In the genomic region with DNA sequence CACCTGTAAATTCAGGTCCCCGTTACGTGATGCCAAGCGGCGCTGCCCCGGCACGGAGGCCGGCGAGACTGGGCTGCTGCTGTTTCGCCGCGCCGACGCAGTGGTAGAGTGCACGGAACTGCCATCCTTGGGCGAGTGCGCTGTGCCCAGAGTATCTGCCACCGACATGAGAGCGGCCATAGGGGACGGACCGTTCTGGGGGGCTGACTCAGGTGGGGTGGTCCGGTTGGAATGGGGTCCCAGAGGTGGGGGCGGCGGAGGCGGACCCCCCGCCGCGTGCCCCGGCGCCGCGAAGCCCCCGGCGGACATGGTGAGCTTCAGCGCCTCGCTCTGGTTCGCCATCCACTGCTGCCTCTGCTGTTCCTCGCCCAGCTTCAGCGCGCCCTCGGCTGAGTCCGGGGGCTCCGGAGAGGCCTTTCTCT, we compare ENCODE assay signal across 8 cellular contexts. TPM values are rescaled to one million over a fixed set of nuclear protein-coding genes. Genes with fewer than 3 reads are reported as not detected.
DNase-seq lines count a peak whose midpoint lies in the region; TF ChIP-seq lines count a peak whose summit lies in the region.

No MANE protein-coding gene starts in this region.

- in situ Hi-C loops in astrocyte of the cerebellum (cut with HindIII; ENCODE audit: low sequenced_read_pairs): no loop called here

- no peak for TF ChIP-seq CTCF in astrocyte of the cerebellum (IDR thresholded peaks at IDR 0.05; ENCODE audit: low read depth, low read length, missing control alignments)

- H3K36me3 Mint-ChIP-seq in activated CD4-positive, alpha-beta T cell treated with anti-CD3 and anti-CD28 coated beads, Interleukin-2, amount 10 ng/mL, durations not matched to agents 24 days and 14 days (ENCODE audit: low read depth): peaks cover 35% of the 10 kb centered on the region

- H3K27ac Mint-ChIP-seq in activated CD4-positive, alpha-beta T cell treated with anti-CD3 and anti-CD28 coated beads, Interleukin-2, amount 10 ng/mL, durations not matched to agents 24 days and 14 days: no peak overlapping the region

- 93% methylated on average over 42 of the region's 42 CpGs for WGBS in thymus

- no peaks in the 10 kb centered on the region for H3K27me3 Mint-ChIP-seq in activated CD4-positive, alpha-beta T cell treated with anti-CD3 and anti-CD28 coated beads, Interleukin-2, amount 10 ng/mL, durations not matched to agents 24 days and 14 days

- intact Hi-C loops in activated CD4-positive, alpha-beta T cell treated with anti-CD3 and anti-CD28 coated beads, Interleukin-2, amount 10 ng/mL, durations not matched to agents 24 days and 14 days (cut with micrococcal nuclease): no loop called here

- H3K4me3 ChIP-seq in astrocyte of the cerebellum (ENCODE audit: low read depth, low read length) (peak overlapping the region; percentile 71), thymus (ENCODE audit: low read length) (peak overlapping the region; percentile 75)

- no peak overlapping the region for H3K27ac ChIP-seq in thymus (ENCODE audit: low read depth)

- peaks cover 48% of the 10 kb centered on the region for H3K4me1 Mint-ChIP-seq in activated CD4-positive, alpha-beta T cell treated with anti-CD3 and anti-CD28 coated beads, Interleukin-2, amount 10 ng/mL, durations not matched to agents 24 days and 14 days

- no peaks in the 10 kb centered on the region for H3K9me3 Mint-ChIP-seq in activated CD4-positive, alpha-beta T cell treated with anti-CD3 and anti-CD28 coated beads, Interleukin-2, amount 10 ng/mL, durations not matched to agents 24 days and 14 days

- peaks cover 41% of the 10 kb centered on the region for H3K4me1 ChIP-seq in thymus (ENCODE audit: control insufficient read depth, insufficient read depth, low read length)

- H3K9me3 ChIP-seq in thymus (ENCODE audit: control insufficient read depth): no peaks in the 10 kb centered on the region

- no peak for DNase-seq in activated CD4-positive, alpha-beta T cell treated with anti-CD3 and anti-CD28 coated beads, Interleukin-2, amount 10 ng/mL, durations not matched to agents 24 days and 14 days
- no peak for DNase-seq in activated CD4-positive, alpha-beta T cell treated with anti-CD3 and anti-CD28 coated beads, Interleukin-2, amount 50 U/mL, for 1 hour
- no peak for DNase-seq in astrocyte of the cerebellum (ENCODE audit: low read depth)
- peak; percentile 64 for DNase-seq in left kidney (ENCODE audit: low read depth, low spot score)
- DNase-seq in 8988T: no peak
- DNase-seq in globus pallidus (ENCODE audit: low spot score): no peak
- DNase-seq in CD1c-positive myeloid dendritic cell (ENCODE audit: extremely low spot score): no peak

- no peaks in the 10 kb centered on the region for H3K27me3 ChIP-seq in thymus (ENCODE audit: control insufficient read depth, insufficient read depth)

- H3K36me3 ChIP-seq in thymus (ENCODE audit: control insufficient read depth, insufficient read depth): peaks cover 13% of the 10 kb centered on the region

- peak overlapping the region; percentile 78 for H3K4me3 Mint-ChIP-seq in activated CD4-positive, alpha-beta T cell treated with anti-CD3 and anti-CD28 coated beads, Interleukin-2, amount 10 ng/mL, durations not matched to agents 24 days and 14 days

RNA-seq across cellular contexts. Expression of gene IRF2BPL, which starts 2.8 kb away (rescaled TPM):
- 32.8 and 34.8 TPM in 2 replicates for total RNA-seq in activated CD4-positive, alpha-beta T cell treated with anti-CD3 and anti-CD28 coated beads, Interleukin-2, amount 10 ng/mL, durations not matched to agents 24 days and 14 days
- 13.3 TPM for polyA plus RNA-seq in thymus
